In genomic region chr20:6828794-6829423, GRCh38 we compare ENCODE assay signal across 9 cellular contexts.
DNase-seq lines count a peak whose midpoint lies in the region; ATAC-seq and TF ChIP-seq lines count a peak whose summit lies in the region.
"Had no signal": no experiment of that assay in that cellular context is flagged by ENCODE, and none has a peak within 500 bp of the region (broad histone marks: within the 10 kb centered on the region; RNA-seq: fewer than 3 reads in every experiment).

No MANE protein-coding gene starts in this region.

- no peak for TF ChIP-seq POLR2A in heart left ventricle (IDR thresholded peaks at IDR 0.05)

- no peaks in the 10 kb centered on the region for H3K27me3 ChIP-seq in heart left ventricle

- no peak overlapping the region for H3K27ac ChIP-seq in heart left ventricle

- DNase-seq in ELR (ENCODE audit: low read depth): peak; percentile 45
- DNase-seq in NCI-H460 (ENCODE audit: extremely low read depth, low read depth): peak; percentile 65
- peak; percentile 8 for DNase-seq in activated T-helper 2 cell treated with anti-CD3 and anti-CD28 coated beads, Interferon-gamma antibody, Interleukin-2, Interleukin-4, amounts not matched to agents 10 μg/mL and 5 μg/mL and 100 μg/mL, durations not matched to agents 14 hours and 24 hours and 36 hours (ENCODE audit: low spot score)
- DNase-seq in heart left ventricle: peak in 4 of 5 donors; percentile 32 to 69 (median 43)
- peak in 7 of 10 donors; percentile 43 to 84 (median 66) for DNase-seq in posterior cingulate gyrus
- no peak for DNase-seq in activated CD4-positive, CD25-positive, alpha-beta regulatory T cell (lab: John Stamatoyannopoulos, UW)

- H3K36me3 ChIP-seq in heart left ventricle: no peaks in the 10 kb centered on the region

- ATAC-seq in GM19468 (IDR thresholded peaks at IDR 0.05; ENCODE audit: extremely low read depth, unreplicated experiment) (peak; percentile 80), HG03442 (IDR thresholded peaks at IDR 0.05; ENCODE audit: unreplicated experiment) (peak; percentile 93), heart left ventricle (peak in 3 of 4 donors; percentile 77 to 86 (median 83))

- WGBS in heart left ventricle, 4 donors: 0 to 5% (median 1%) methylated on average over 1 of the region's 1 CpG

- no peaks in the 10 kb centered on the region for H3K9me3 ChIP-seq in heart left ventricle

- no peaks in the 10 kb centered on the region for H3K4me1 Mint-ChIP-seq in activated T-helper 2 cell treated with anti-CD3 and anti-CD28 coated beads, Interferon-gamma antibody, Interleukin-2, Interleukin-4, amounts not matched to agents 10 μg/mL and 5 μg/mL and 100 μg/mL, durations not matched to agents 14 hours and 24 hours and 36 hours (ENCODE audit: low read depth)

- no peak overlapping the region for H3K4me3 ChIP-seq in heart left ventricle

- no peaks in the 10 kb centered on the region for H3K4me1 ChIP-seq in heart left ventricle

- no peak overlapping the region for H3K4me3 Mint-ChIP-seq in activated T-helper 2 cell treated with anti-CD3 and anti-CD28 coated beads, Interferon-gamma antibody, Interleukin-2, Interleukin-4, amounts not matched to agents 10 μg/mL and 5 μg/mL and 100 μg/mL, durations not matched to agents 14 hours and 24 hours and 36 hours (ENCODE audit: low read depth)
- H3K4me3 Mint-ChIP-seq: activated naive CD8-positive, alpha-beta T cell had no signal

- intact Hi-C loops in activated T-helper 2 cell treated with anti-CD3 and anti-CD28 coated beads, Interferon-gamma antibody, Interleukin-2, Interleukin-4, amounts not matched to agents 10 μg/mL and 5 μg/mL and 100 μg/mL, durations not matched to agents 14 hours and 24 hours and 36 hours (cut with micrococcal nuclease): loop anchor here (2.0 kb wide), 1 partner anchor 1030 kb away; no protein-coding TSS in a partner anchor
- intact Hi-C loops in heart left ventricle (cut with DNase I): loop anchor here (2.0 to 10.0 kb wide), 9 partner anchors 456 to 1098 kb away; no protein-coding TSS in a partner anchor
- intact Hi-C loops in posterior cingulate gyrus (cut with DNase I): loop anchor here (2.0 to 10.0 kb wide), 3 partner anchors 266 to 1030 kb away; no protein-coding TSS in a partner anchor

- TF ChIP-seq CTCF in heart left ventricle (IDR thresholded peaks at IDR 0.05): peak; percentile 63 to 83 (median 68)

- H3K9me3 Mint-ChIP-seq in activated T-helper 2 cell treated with anti-CD3 and anti-CD28 coated beads, Interferon-gamma antibody, Interleukin-2, Interleukin-4, amounts not matched to agents 10 μg/mL and 5 μg/mL and 100 μg/mL, durations not matched to agents 14 hours and 24 hours and 36 hours: no peaks in the 10 kb centered on the region

- no peaks in the 10 kb centered on the region for H3K36me3 Mint-ChIP-seq in activated T-helper 2 cell treated with anti-CD3 and anti-CD28 coated beads, Interferon-gamma antibody, Interleukin-2, Interleukin-4, amounts not matched to agents 10 μg/mL and 5 μg/mL and 100 μg/mL, durations not matched to agents 14 hours and 24 hours and 36 hours (ENCODE audit: low read depth)
- H3K36me3 Mint-ChIP-seq: activated naive CD8-positive, alpha-beta T cell had no signal

- no peak overlapping the region for H3K27ac Mint-ChIP-seq in activated T-helper 2 cell treated with anti-CD3 and anti-CD28 coated beads, Interferon-gamma antibody, Interleukin-2, Interleukin-4, amounts not matched to agents 10 μg/mL and 5 μg/mL and 100 μg/mL, durations not matched to agents 14 hours and 24 hours and 36 hours
- H3K27ac Mint-ChIP-seq: activated naive CD8-positive, alpha-beta T cell had no signal

- H3K27me3 Mint-ChIP-seq in activated T-helper 2 cell treated with anti-CD3 and anti-CD28 coated beads, Interferon-gamma antibody, Interleukin-2, Interleukin-4, amounts not matched to agents 10 μg/mL and 5 μg/mL and 100 μg/mL, durations not matched to agents 14 hours and 24 hours and 36 hours (ENCODE audit: low read depth): no peaks in the 10 kb centered on the region
- H3K27me3 Mint-ChIP-seq: activated naive CD8-positive, alpha-beta T cell had no signal

Comparison
In these comparisons a context has a peak if more than half of its experiments do, and no peak if none do; other contexts are left out.
1. DNase-seq: peak in ELR (single experiment), NCI-H460 (single experiment), activated T-helper 2 cell treated with anti-CD3 and anti-CD28 coated beads, Interferon-gamma antibody, Interleukin-2, Interleukin-4, amounts not matched to agents 10 μg/mL and 5 μg/mL and 100 μg/mL, durations not matched to agents 14 hours and 24 hours and 36 hours (single experiment), heart left ventricle (4 of 5) and posterior cingulate gyrus (7 of 10); none in activated CD4-positive, CD25-positive, alpha-beta regulatory T cell (0 of 4).
2. Peak in every context shown above with its lines, with median percentiles within 50 percentile points of each other: ATAC-seq.